In genomic region chrX:129360175-129360574, GRCh38 we compare ENCODE assay signal across 8 cellular contexts.
DNase-seq lines count a peak whose midpoint lies in the region; ATAC-seq and TF ChIP-seq lines count a peak whose summit lies in the region.

No MANE protein-coding gene starts in this region.

- H3K79me2 ChIP-seq in neural cell (replicated peaks; ENCODE audit: insufficient read depth, low read length): no peaks in the 10 kb centered on the region

- TF ChIP-seq EP300 in neural cell (conservative IDR thresholded peaks at IDR 0.05; ENCODE audit: poor library complexity, severe bottlenecking): no peak

- ATAC-seq in HG02798 (IDR thresholded peaks at IDR 0.05; ENCODE audit: poor library complexity, unreplicated experiment): peak; percentile 81

- no peak overlapping the region for H2AFZ ChIP-seq in neural cell (ENCODE audit: low read depth, low read length)

- DNase-seq in AG20443 (ENCODE audit: low spot score) (peak; percentile 27), GM13976 (ENCODE audit: low spot score) (peak; percentile 20), NCI-H1694 (lab: John Stamatoyannopoulos, UW) (peak; percentile 65), epithelial cell of proximal tubule (ENCODE audit: low read depth) (no peak), KG1 (lab: John Stamatoyannopoulos, UW) (no peak)
- DNase-seq in activated CD4-positive, alpha-beta T cell treated with anti-CD3 and anti-CD28 coated beads for 1 hour: peak; percentile 7

- H3K27ac ChIP-seq in neural cell (ENCODE audit: low read length): no peak overlapping the region

- no peak overlapping the region for H3K9ac ChIP-seq in neural cell (ENCODE audit: low read length)

- no peaks in the 10 kb centered on the region for H3K9me3 ChIP-seq in neural cell (ENCODE audit: low read length)

- H3K4me3 ChIP-seq in epithelial cell of proximal tubule (ENCODE audit: low read depth, low read length) (no peak overlapping the region), neural cell (ENCODE audit: low read length) (no peak overlapping the region)

- no peaks in the 10 kb centered on the region for H3F3A ChIP-seq in neural cell (ENCODE audit: insufficient read depth, low read length, poor library complexity, severe bottlenecking)

- H3K27me3 ChIP-seq in neural cell (ENCODE audit: insufficient read depth, low read depth, low read length): no peaks in the 10 kb centered on the region

- no peaks in the 10 kb centered on the region for H3K9me2 ChIP-seq in neural cell (ENCODE audit: insufficient read depth, low read length)

- TF ChIP-seq CTCF in GM13976 (IDR thresholded peaks at IDR 0.05; ENCODE audit: borderline replicate concordance, control extremely low read depth, extremely low read depth, insufficient read depth, missing control alignments): peak; percentile 60
- peak; percentile 52 for TF ChIP-seq CTCF in epithelial cell of proximal tubule (conservative IDR thresholded peaks at IDR 0.05; ENCODE audit: low read depth, low read length)
- peak; percentile 51 for TF ChIP-seq CTCF in neural cell (IDR thresholded peaks at IDR 0.05; ENCODE audit: poor library complexity, severe bottlenecking)

- H3K36me3 ChIP-seq in neural cell (ENCODE audit: insufficient read depth, low read length): no peaks in the 10 kb centered on the region

- no peaks in the 10 kb centered on the region for H4K20me1 ChIP-seq in neural cell (ENCODE audit: insufficient read depth)

- peak; percentile 52 for TF ChIP-seq RAD21 in neural cell (conservative IDR thresholded peaks at IDR 0.05)

- in situ Hi-C loops in GM13976 (cut with MboI; ENCODE audit: low sequenced_read_pairs, unreplicated experiment): no loop called here

- H3K4me2 ChIP-seq in neural cell (ENCODE audit: low read length): no peak overlapping the region

TF ChIP-seq in neural cell, 6 proteins besides CTCF, POLR2A, EP300 and RAD21:
- TF ChIP-seq EZH2 (IDR thresholded peaks at IDR 0.05; ENCODE audit: borderline replicate concordance, insufficient read depth, low read length, poor library complexity, severe bottlenecking) (no peak), POLR2AphosphoS5 (IDR thresholded peaks at IDR 0.05) (no peak), TAF1 (IDR thresholded peaks at IDR 0.05; ENCODE audit: low read depth) (no peak), REST (IDR thresholded peaks at IDR 0.05; ENCODE audit: borderline replicate concordance) (no peak), MXI1 (conservative IDR thresholded peaks at IDR 0.05; ENCODE audit: poor library complexity, severe bottlenecking) (no peak), SMC3 (conservative IDR thresholded peaks at IDR 0.05; ENCODE audit: poor library complexity) (peak; percentile 43)
TF ChIP-seq in neural cell: peak in this region for 1.

Comparison
In these comparisons a context has a peak if more than half of its experiments do, and no peak if none do; other contexts are left out.
1. DNase-seq: peak in AG20443 (single experiment), GM13976 (single experiment), NCI-H1694 (single experiment) and activated CD4-positive, alpha-beta T cell treated with anti-CD3 and anti-CD28 coated beads for 1 hour (single experiment); none in epithelial cell of proximal tubule (single experiment) and KG1 (single experiment).
2. Peak in every context shown above with its lines, with median percentiles within 50 percentile points of each other: CTCF ChIP-seq.